8 cellular contexts compared by ENCODE assay signal in genomic region chr2:68774569-68775271, GRCh38. TPM values are rescaled to one million over a fixed set of nuclear protein-coding genes. Genes with fewer than 3 reads are reported as not detected.
DNase-seq lines count a peak whose midpoint lies in the region; ATAC-seq and TF ChIP-seq lines count a peak whose summit lies in the region.

No MANE protein-coding gene starts in this region.

- H3K27me3 Mint-ChIP-seq in memory B cell, result no peaks in the 10 kb centered on the region

- peaks cover 31% of the 10 kb centered on the region for H3K36me3 Mint-ChIP-seq in memory B cell

- DNase-seq in T-helper 1 cell (peak in 4 of 5 donors; percentile 33 to 78 (median 35)), ascending aorta (ENCODE audit: low spot score in 2 of 2) (peak; percentile 46 to 70), memory B cell (ENCODE audit: low spot score in 2 of 2) (peak; percentile 65 to 78), SK-N-DZ (ENCODE audit: low spot score) (no peak), DMS79 (lab: John Stamatoyannopoulos, UW) (no peak)

- H3K9me3 Mint-ChIP-seq in memory B cell, result no peaks in the 10 kb centered on the region

- H3K27me3 ChIP-seq in ascending aorta, result no peaks in the 10 kb centered on the region

- H3K36me3 ChIP-seq in ascending aorta, result no peaks in the 10 kb centered on the region

- peak overlapping the region; percentile 99 for H3K4me3 Mint-ChIP-seq in memory B cell

- no peaks in the 10 kb centered on the region for H3K9me3 ChIP-seq in ascending aorta

- peak overlapping the region; percentile 8 to 23 for H3K4me3 ChIP-seq in ascending aorta

- ATAC-seq in GM18520 (IDR thresholded peaks at IDR 0.05; ENCODE audit: unreplicated experiment), result peak; percentile 89
- ATAC-seq in HG02981 (IDR thresholded peaks at IDR 0.05; ENCODE audit: unreplicated experiment), result peak; percentile 88
- peak; percentile 79 for ATAC-seq in memory B cell (ENCODE audit: low read depth)

- H3K4me1 Mint-ChIP-seq in memory B cell, result peaks cover 67% of the 10 kb centered on the region

- H3K27ac Mint-ChIP-seq in memory B cell, result peak overlapping the region; percentile 96

- TF ChIP-seq CTCF in ascending aorta (IDR thresholded peaks at IDR 0.05), result no peak

- intact Hi-C loops in ascending aorta (cut with DNase I), result no loop called here

- peaks cover 9 to 12% of the 10 kb centered on the region in 2 donors for H3K4me1 ChIP-seq in ascending aorta

- H3K27ac ChIP-seq in ascending aorta (peak overlapping the region in 1 of 2 donors; percentile 60), temporal lobe (ENCODE audit: low read depth, low read length) (peak overlapping the region; percentile 40)

RNA-seq across cellular contexts. Expression of gene ARHGAP25, which starts 40.1 kb away (rescaled TPM):
- total RNA-seq in ascending aorta, result 8.3 TPM
- 2.0 TPM for total RNA-seq in temporal lobe
- 0.32 and 0.65 TPM in 2 replicates for polyA plus RNA-seq in SK-N-DZ (2014; cell fraction: cytosol; rRNA removed)
- polyA plus RNA-seq in SK-N-DZ (2014; cell fraction: nucleus; rRNA removed), result 1.2 TPM in 1 of 2 replicates, not detected in the other

Comparison
In these comparisons a context has a peak if more than half of its experiments do, and no peak if none do; other contexts are left out.
1. DNase-seq: peak in T-helper 1 cell (4 of 5), ascending aorta (2 of 2) and memory B cell (2 of 2); none in SK-N-DZ (single experiment) and DMS79 (single experiment).
2. Peak in every context shown above with its lines, with median percentiles within 50 percentile points of each other: ATAC-seq.